In genomic region chr15:48522123-48522522, GRCh38 we compare ENCODE assay signal across 37 cellular contexts.
"Had no signal": no experiment of that assay in that cellular context is flagged by ENCODE, and none has a peak within 500 bp of the region (broad histone marks: within the 10 kb centered on the region; RNA-seq: fewer than 3 reads in every experiment).

No MANE protein-coding gene starts in this region.

- ATAC-seq: activated CD8-positive, alpha-beta T cell treated with anti-CD3 and anti-CD28 coated beads for 36 hours; activated naive CD4-positive, alpha-beta T cell treated with anti-CD3 and anti-CD28 coated beads, Interleukin-2, amount 50 U/mL, for 72 hours; activated T-cell treated with anti-CD3 and anti-CD28 coated beads, Interleukin-2, amount 50 U/mL, for 4 hours; activated T-cell treated with anti-CD3 and anti-CD28 coated beads, Interleukin-2, amount 50 U/mL, for 72 hours; activated T-helper 17 cell treated with anti-CD3 and anti-CD28 coated beads, Interleukin-2, amount 50 U/mL, for 72 hours; body of pancreas had no signal

- H3K27me3 Mint-ChIP-seq: activated CD4-positive, alpha-beta memory T cell treated with anti-CD3 and anti-CD28 coated beads for 36 hours; activated naive CD8-positive, alpha-beta T cell treated with anti-CD3 and anti-CD28 coated beads for 36 hours had no signal

- H3K9me3 Mint-ChIP-seq: activated B cell treated with CpG ODN at 0.5 μM for 24 hours; activated CD4-positive, alpha-beta memory T cell treated with anti-CD3 and anti-CD28 coated beads for 36 hours; activated CD4-positive, alpha-beta T cell treated with anti-CD3 and anti-CD28 coated beads, Interleukin-2, amount 10 ng/mL, durations not matched to agents 24 days and 14 days; activated CD8-positive, alpha-beta T cell treated with anti-CD3 and anti-CD28 coated beads for 36 hours; activated naive CD4-positive, alpha-beta T cell treated with anti-CD3 and anti-CD28 coated beads for 36 hours; activated naive CD4-positive, alpha-beta T cell treated with anti-CD3 and anti-CD28 coated beads, Interleukin-2, amount 50 U/mL, for 72 hours; activated naive CD8-positive, alpha-beta T cell treated with anti-CD3 and anti-CD28 coated beads for 36 hours; activated T-cell treated with anti-CD3 and anti-CD28 coated beads, Interleukin-2, amount 50 U/mL, for 4 hours; activated T-helper 1 cell treated with anti-CD3 and anti-CD28 coated beads, Interleukin-12 subunit alpha, Interleukin-12 subunit beta, Interleukin-2, Interleukin-4 antibody, amounts not matched to agents 30 ng/mL and 10 ng/mL and 1 ng/mL, durations not matched to agents 14 hours and 24 hours and 36 hours; T-helper 1 cell treated with Interleukin-12 subunit alpha and Interleukin-12 subunit beta and Interleukin-4 antibody, amounts not matched to agents 30 μg/mL and 1 μg/mL, for 36 hours; T-helper 2 cell treated with Interferon-gamma antibody and Interleukin-4, amounts not matched to agents 5 μg/mL and 100 μg/mL, for 36 hours had no signal

- H3K4me3 Mint-ChIP-seq: activated B cell treated with CpG ODN at 0.5 μM for 24 hours; activated CD4-positive, alpha-beta memory T cell treated with anti-CD3 and anti-CD28 coated beads for 36 hours; activated CD4-positive, alpha-beta T cell treated with anti-CD3 and anti-CD28 coated beads, Interleukin-2, amount 10 ng/mL, durations not matched to agents 24 days and 14 days; activated CD8-positive, alpha-beta T cell treated with anti-CD3 and anti-CD28 coated beads for 36 hours; activated naive CD4-positive, alpha-beta T cell treated with anti-CD3 and anti-CD28 coated beads for 36 hours; activated naive CD8-positive, alpha-beta T cell treated with anti-CD3 and anti-CD28 coated beads for 36 hours; activated T-cell treated with anti-CD3 and anti-CD28 coated beads, Interleukin-2, amount 50 U/mL, for 4 hours; activated T-cell treated with anti-CD3 and anti-CD28 coated beads, Interleukin-2, amount 50 U/mL, for 72 hours; activated T-helper 1 cell treated with anti-CD3 and anti-CD28 coated beads, Interleukin-12 subunit alpha, Interleukin-12 subunit beta, Interleukin-2, Interleukin-4 antibody, amounts not matched to agents 30 ng/mL and 10 ng/mL and 1 ng/mL, durations not matched to agents 14 hours and 24 hours and 36 hours; activated T-helper 17 cell treated with anti-CD3 and anti-CD28 coated beads, Interleukin-2, amount 50 U/mL, for 72 hours; T-helper 1 cell treated with Interleukin-12 subunit alpha and Interleukin-12 subunit beta and Interleukin-4 antibody, amounts not matched to agents 30 μg/mL and 1 μg/mL, for 36 hours; T-helper 2 cell treated with Interferon-gamma antibody and Interleukin-4, amounts not matched to agents 5 μg/mL and 100 μg/mL, for 36 hours had no signal

- FAIRE-seq: astrocyte, colon had no signal

- H3K27ac Mint-ChIP-seq: activated B cell treated with CpG ODN at 0.5 μM for 24 hours; activated CD4-positive, alpha-beta memory T cell treated with anti-CD3 and anti-CD28 coated beads for 36 hours; activated CD4-positive, alpha-beta T cell treated with anti-CD3 and anti-CD28 coated beads, Interleukin-2, amount 10 ng/mL, durations not matched to agents 24 days and 14 days; activated CD8-positive, alpha-beta T cell treated with anti-CD3 and anti-CD28 coated beads for 36 hours; activated naive CD4-positive, alpha-beta T cell treated with anti-CD3 and anti-CD28 coated beads for 36 hours; activated naive CD4-positive, alpha-beta T cell treated with anti-CD3 and anti-CD28 coated beads, Interleukin-2, amount 50 U/mL, for 72 hours; activated naive CD8-positive, alpha-beta T cell treated with anti-CD3 and anti-CD28 coated beads for 36 hours; activated T-cell treated with anti-CD3 and anti-CD28 coated beads, Interleukin-2, amount 50 U/mL, for 72 hours; activated T-helper 1 cell treated with anti-CD3 and anti-CD28 coated beads, Interleukin-12 subunit alpha, Interleukin-12 subunit beta, Interleukin-2, Interleukin-4 antibody, amounts not matched to agents 30 ng/mL and 10 ng/mL and 1 ng/mL, durations not matched to agents 14 hours and 24 hours and 36 hours; activated T-helper 17 cell treated with anti-CD3 and anti-CD28 coated beads, Interleukin-2, amount 50 U/mL, for 72 hours; T-helper 1 cell treated with Interleukin-12 subunit alpha and Interleukin-12 subunit beta and Interleukin-4 antibody, amounts not matched to agents 30 μg/mL and 1 μg/mL, for 36 hours; T-helper 2 cell treated with Interferon-gamma antibody and Interleukin-4, amounts not matched to agents 5 μg/mL and 100 μg/mL, for 36 hours had no signal

- H3K36me3 Mint-ChIP-seq: activated CD4-positive, alpha-beta memory T cell treated with anti-CD3 and anti-CD28 coated beads for 36 hours; activated naive CD4-positive, alpha-beta T cell treated with anti-CD3 and anti-CD28 coated beads, Interleukin-2, amount 50 U/mL, for 72 hours; activated naive CD8-positive, alpha-beta T cell treated with anti-CD3 and anti-CD28 coated beads for 36 hours had no signal

- H3K4me1 Mint-ChIP-seq: activated B cell treated with CpG ODN at 0.5 μM for 24 hours; activated CD4-positive, alpha-beta T cell treated with anti-CD3 and anti-CD28 coated beads, Interleukin-2, amount 10 ng/mL, durations not matched to agents 24 days and 14 days; activated naive CD8-positive, alpha-beta T cell treated with anti-CD3 and anti-CD28 coated beads for 36 hours; activated T-helper 17 cell treated with anti-CD3 and anti-CD28 coated beads, Interleukin-2, amount 50 U/mL, for 72 hours had no signal

- DNase-seq: activated B cell treated with CpG ODN at 0.5 μM for 24 hours; activated CD4-positive, alpha-beta memory T cell treated with anti-CD3 and anti-CD28 coated beads for 36 hours; activated CD4-positive, alpha-beta T cell treated with anti-CD3 and anti-CD28 coated beads for 4 hours; activated CD4-positive, alpha-beta T cell treated with anti-CD3 and anti-CD28 coated beads, Interleukin-2, amount 10 ng/mL, durations not matched to agents 24 days and 14 days; activated CD4-positive, alpha-beta T cell treated with anti-CD3 and anti-CD28 coated beads, Interleukin-2, amount 50 U/mL, for 1 hour; activated CD4-positive, alpha-beta T cell treated with anti-CD3 and anti-CD28 coated beads, Interleukin-2, amount 50 U/mL, for 4 hours; activated CD4-positive, CD25-positive, alpha-beta regulatory T cell treated with anti-CD3 and anti-CD28 coated beads, Interleukin-2, amount 50 U/mL, for 72 hours; activated CD8-positive, alpha-beta memory T cell treated with anti-CD3 and anti-CD28 coated beads, Interleukin-2, amount 50 U/mL, for 4 hours; activated CD8-positive, alpha-beta T cell treated with anti-CD3 and anti-CD28 coated beads for 36 hours; activated effector memory CD4-positive, alpha-beta T cell treated with anti-CD3 and anti-CD28 coated beads, Interleukin-2, amount 50 U/mL, for 16 hours; activated gamma-delta T cell treated with Interleukin-2 at 50 U/mL for 16 hours; activated naive CD4-positive, alpha-beta T cell; activated naive CD4-positive, alpha-beta T cell treated with anti-CD3 and anti-CD28 coated beads for 36 hours; activated naive CD4-positive, alpha-beta T cell treated with anti-CD3 and anti-CD28 coated beads, Interleukin-2, amount 50 U/mL, for 16 hours; activated naive CD8-positive, alpha-beta T cell treated with anti-CD3 and anti-CD28 coated beads for 36 hours; activated T-cell treated with anti-CD3 and anti-CD28 coated beads for 4 hours; activated T-cell treated with anti-CD3 and anti-CD28 coated beads, Interleukin-2, amount 50 U/mL, for 1 hour; activated T-cell treated with anti-CD3 and anti-CD28 coated beads, Interleukin-2, amount 50 U/mL, for 4 hours; activated T-cell treated with anti-CD3 and anti-CD28 coated beads, Interleukin-2, amount 50 U/mL, for 72 hours; adrenal gland; amniotic stem cell; aorta; body of pancreas; brain microvascular endothelial cell; central memory CD4-positive, alpha-beta T cell; cerebellar nuclear complex; T-helper 1 cell; T-helper 2 cell; T-helper 9 cell; WERI-Rb-1 had no signal
